18 cellular contexts compared by ENCODE assay signal in the genomic region with DNA sequence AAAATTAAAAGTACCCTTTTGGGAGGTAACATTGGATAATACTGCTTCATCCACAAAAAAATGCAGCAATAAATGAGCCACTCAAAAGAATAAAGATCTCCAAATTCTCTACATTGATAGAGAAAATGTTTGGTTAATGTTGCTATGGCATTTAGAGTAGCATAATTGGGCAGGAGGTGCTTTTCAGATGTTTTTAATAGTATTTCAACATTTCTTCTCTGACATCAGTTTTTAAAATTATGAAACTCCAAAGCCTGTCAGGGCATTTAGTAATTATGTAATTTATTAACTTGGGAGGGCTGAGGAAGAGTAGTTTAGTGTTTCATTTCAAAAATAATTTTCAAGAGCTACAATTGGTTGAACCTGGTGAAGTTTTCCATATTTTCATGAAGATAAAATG.
DNase-seq lines count a peak whose midpoint lies in the region; ATAC-seq and TF ChIP-seq lines count a peak whose summit lies in the region.
"Had no signal": no experiment of that assay in that cellular context is flagged by ENCODE, and none has a peak within 500 bp of the region (broad histone marks: within the 10 kb centered on the region; RNA-seq: fewer than 3 reads in every experiment).

No MANE protein-coding gene starts in this region.

- TF ChIP-seq CTCF in mesothelial cell of epicardium (IDR thresholded peaks at IDR 0.05; ENCODE audit: unreplicated experiment) (no peak), suprapubic skin (IDR thresholded peaks at IDR 0.05) (no peak)

- no peaks in the 10 kb centered on the region for H3K27me3 Mint-ChIP-seq in mesothelial cell of epicardium (ENCODE audit: low read depth)
- H3K27me3 Mint-ChIP-seq in activated CD4-positive, alpha-beta T cell treated with anti-CD3 and anti-CD28 coated beads, Interleukin-2, amount 10 ng/mL, durations not matched to agents 7 days and 5 days, result no peaks in the 10 kb centered on the region
- H3K27me3 Mint-ChIP-seq in activated T-cell treated with anti-CD3 and anti-CD28 coated beads, Interleukin-2, amount 50 U/mL, for 24 hours, result no peaks in the 10 kb centered on the region
- H3K27me3 Mint-ChIP-seq: CD4-positive, alpha-beta T cell had no signal

- H3K9me3 ChIP-seq in adipocyte (ENCODE audit: control insufficient read depth, low read length), result no peaks in the 10 kb centered on the region
- H3K9me3 ChIP-seq in suprapubic skin, result no peaks in the 10 kb centered on the region
- no peaks in the 10 kb centered on the region for H3K9me3 ChIP-seq in right cardiac atrium (ENCODE audit: control insufficient read depth, low read length)
- H3K9me3 ChIP-seq: Caco-2 had no signal

- H3K9ac ChIP-seq in adipocyte (ENCODE audit: low read length), result no peak overlapping the region

- H3K27ac ChIP-seq in suprapubic skin (peak overlapping the region; percentile 68), right cardiac atrium (ENCODE audit: low read length) (no peak overlapping the region)
- H3K27ac ChIP-seq: C4-2B had no signal

- CTCF ChIA-PET in activated CD4-positive, alpha-beta T cell treated with anti-CD3 and anti-CD28 coated beads, Interleukin-2, amount 10 ng/mL, durations not matched to agents 7 days and 5 days (lab: Charles Lee), result no interaction called here

- TF ChIP-seq POLR2A in suprapubic skin (IDR thresholded peaks at IDR 0.05), result no peak

- H3K27me3 ChIP-seq in adipocyte (replicated peaks; ENCODE audit: control insufficient read depth, insufficient read depth, low read length) (no peaks in the 10 kb centered on the region), suprapubic skin (no peaks in the 10 kb centered on the region), right cardiac atrium (ENCODE audit: control insufficient read depth, insufficient read depth) (no peaks in the 10 kb centered on the region)

- peaks cover 34% of the 10 kb centered on the region for H3K4me1 Mint-ChIP-seq in mesothelial cell of epicardium
- H3K4me1 Mint-ChIP-seq in activated CD4-positive, alpha-beta T cell treated with anti-CD3 and anti-CD28 coated beads, Interleukin-2, amount 10 ng/mL, durations not matched to agents 7 days and 5 days, result no peaks in the 10 kb centered on the region
- no peaks in the 10 kb centered on the region for H3K4me1 Mint-ChIP-seq in activated T-cell treated with anti-CD3 and anti-CD28 coated beads, Interleukin-2, amount 50 U/mL, for 24 hours (ENCODE audit: low read depth)

- no peaks in the 10 kb centered on the region for H3K36me3 Mint-ChIP-seq in mesothelial cell of epicardium
- H3K36me3 Mint-ChIP-seq in activated CD4-positive, alpha-beta T cell treated with anti-CD3 and anti-CD28 coated beads, Interleukin-2, amount 10 ng/mL, durations not matched to agents 7 days and 5 days (ENCODE audit: low read depth), result no peaks in the 10 kb centered on the region
- H3K36me3 Mint-ChIP-seq in activated T-cell treated with anti-CD3 and anti-CD28 coated beads, Interleukin-2, amount 50 U/mL, for 24 hours (ENCODE audit: low read depth), result no peaks in the 10 kb centered on the region

- H3K9me3 Mint-ChIP-seq in mesothelial cell of epicardium, result peaks cover 6% of the 10 kb centered on the region
- H3K9me3 Mint-ChIP-seq in activated CD4-positive, alpha-beta T cell treated with anti-CD3 and anti-CD28 coated beads, Interleukin-2, amount 10 ng/mL, durations not matched to agents 7 days and 5 days, result peaks cover 3% of the 10 kb centered on the region
- H3K9me3 Mint-ChIP-seq in activated T-cell treated with anti-CD3 and anti-CD28 coated beads, Interleukin-2, amount 50 U/mL, for 24 hours, result no peaks in the 10 kb centered on the region
- H3K9me3 Mint-ChIP-seq: CD4-positive, alpha-beta T cell; H9 had no signal

- H3K4me1 ChIP-seq in adipocyte (ENCODE audit: control insufficient read depth, insufficient read depth, low read length) (peaks cover 8% of the 10 kb centered on the region), suprapubic skin (no peaks in the 10 kb centered on the region), right cardiac atrium (ENCODE audit: control insufficient read depth, insufficient read depth, low read length) (no peaks in the 10 kb centered on the region)
- H3K4me1 ChIP-seq: Caco-2 had no signal

- H3K4me3 Mint-ChIP-seq in mesothelial cell of epicardium, result no peak overlapping the region
- H3K4me3 Mint-ChIP-seq in activated CD4-positive, alpha-beta T cell treated with anti-CD3 and anti-CD28 coated beads, Interleukin-2, amount 10 ng/mL, durations not matched to agents 7 days and 5 days, result no peak overlapping the region
- no peak overlapping the region for H3K4me3 Mint-ChIP-seq in activated T-cell treated with anti-CD3 and anti-CD28 coated beads, Interleukin-2, amount 50 U/mL, for 24 hours
- H3K4me3 Mint-ChIP-seq: CD4-positive, alpha-beta T cell; H9 had no signal

- no peak overlapping the region for H3K4me3 ChIP-seq in adipocyte (ENCODE audit: low read length)
- no peak overlapping the region for H3K4me3 ChIP-seq in suprapubic skin
- H3K4me3 ChIP-seq in right cardiac atrium (ENCODE audit: low read length), result no peak overlapping the region

- DNase-seq in adipocyte (ENCODE audit: low read depth) (peak; percentile 63), fibroblast of gingiva (ENCODE audit: low read depth) (peak; percentile 40), mesothelial cell of epicardium (ENCODE audit: low spot score in 2 of 2, unreplicated experiment in 2 of 2) (no peak), suprapubic skin (ENCODE audit: low spot score in 2 of 2) (no peak), right cardiac atrium (no peak), NCI-H526 treated with DMSO at 0.1 percent for 48 hours (lab: John Stamatoyannopoulos, UW) (no peak)
- DNase-seq in activated CD4-positive, alpha-beta T cell treated with anti-CD3 and anti-CD28 coated beads, Interleukin-2, amount 10 ng/mL, durations not matched to agents 7 days and 5 days, result no peak
- no peak for DNase-seq in activated T-cell treated with anti-CD3 and anti-CD28 coated beads, Interleukin-2, amount 50 U/mL, for 24 hours
- DNase-seq: ACHN; AML-193; Caco-2; CD4-positive, alpha-beta T cell; DMS153; DMS79; GF-D8; H9; IMR-90 had no signal

- H3K27ac Mint-ChIP-seq in mesothelial cell of epicardium, result peak overlapping the region; percentile 21
- no peak overlapping the region for H3K27ac Mint-ChIP-seq in activated CD4-positive, alpha-beta T cell treated with anti-CD3 and anti-CD28 coated beads, Interleukin-2, amount 10 ng/mL, durations not matched to agents 7 days and 5 days
- H3K27ac Mint-ChIP-seq in activated T-cell treated with anti-CD3 and anti-CD28 coated beads, Interleukin-2, amount 50 U/mL, for 24 hours, result no peak overlapping the region
- H3K27ac Mint-ChIP-seq: CD4-positive, alpha-beta T cell; H9 had no signal

- no peak for TF ChIP-seq EP300 in suprapubic skin (IDR thresholded peaks at IDR 0.05)

- intact Hi-C loops in right cardiac atrium (cut with DNase I), result no loop called here

- H3K36me3 ChIP-seq in adipocyte (ENCODE audit: control insufficient read depth, insufficient read depth, low read length, severe bottlenecking) (no peaks in the 10 kb centered on the region), suprapubic skin (no peaks in the 10 kb centered on the region)

- no peak for ATAC-seq in right cardiac atrium

- POLR2A ChIA-PET in activated CD4-positive, alpha-beta T cell treated with anti-CD3 and anti-CD28 coated beads, Interleukin-2, amount 10 ng/mL, durations not matched to agents 7 days and 5 days (lab: Charles Lee), result no interaction called here

Comparison
In these comparisons a context has a peak if more than half of its experiments do, and no peak if none do; other contexts are left out.
1. DNase-seq: peak in adipocyte (single experiment) and fibroblast of gingiva (single experiment); none in mesothelial cell of epicardium (0 of 2), suprapubic skin (0 of 2), right cardiac atrium (0 of 3), NCI-H526 treated with DMSO at 0.1 percent for 48 hours (single experiment), activated CD4-positive, alpha-beta T cell treated with anti-CD3 and anti-CD28 coated beads, Interleukin-2, amount 10 ng/mL, durations not matched to agents 7 days and 5 days (single experiment) and activated T-cell treated with anti-CD3 and anti-CD28 coated beads, Interleukin-2, amount 50 U/mL, for 24 hours (single experiment).